ENCODE assay signal across 1 cellular context in genomic region chr15:91022075-91022831, GRCh38.
TF ChIP-seq lines count a peak whose summit lies in the region.

VPS33B (minus strand) TSS chr15:91022594; CDS start chr15:91022249, 345 bp downstream.

TF ChIP-seq in H1, 55 proteins besides CTCF, POLR2A, EP300 and RAD21:
- no peak for TF ChIP-seq BRCA1 (IDR thresholded peaks at IDR 0.05; ENCODE audit: low read depth, low read length)
- TF ChIP-seq BACH1 (IDR thresholded peaks at IDR 0.05; ENCODE audit: low read length), result no peak
- TF ChIP-seq RFX5 (IDR thresholded peaks at IDR 0.05; ENCODE audit: borderline replicate concordance, low read depth, low read length), result no peak
- no peak for TF ChIP-seq CBX5 (IDR thresholded peaks at IDR 0.05; ENCODE audit: low read depth, low read length)
- 0 out of 2 replicates have a peak, but pooled peaks have one; percentile 20 for TF ChIP-seq MAX (IDR thresholded peaks at IDR 0.05)
- no peak for TF ChIP-seq POLR2AphosphoS5 (IDR thresholded peaks at IDR 0.05; ENCODE audit: low read depth, low read length)
- no peak for TF ChIP-seq SRF (IDR thresholded peaks at IDR 0.05; ENCODE audit: low read depth, low read length)
- TF ChIP-seq CREB1 (IDR thresholded peaks at IDR 0.05), result peak; percentile 62
- TF ChIP-seq TAF1 (IDR thresholded peaks at IDR 0.05; ENCODE audit: low read depth, low read length), result peak; percentile 74; the same call in 1 of the 2 replicates
- TF ChIP-seq TEAD4 (IDR thresholded peaks at IDR 0.05; ENCODE audit: low read depth, low read length), result no peak
- TF ChIP-seq SP1 (IDR thresholded peaks at IDR 0.05; ENCODE audit: low read depth, low read length), result no peak
- TF ChIP-seq ATF2 (IDR thresholded peaks at IDR 0.05; ENCODE audit: low read length), result no peak
- TF ChIP-seq TAF7 (optimal IDR thresholded peaks at IDR 0.05; ENCODE audit: borderline replicate concordance, low read depth, low read length), result peak; percentile 22
- TF ChIP-seq ASH2L (IDR thresholded peaks at IDR 0.05; ENCODE audit: low read length), result peak; percentile 95
- TF ChIP-seq TBP (IDR thresholded peaks at IDR 0.05; ENCODE audit: low read depth, low read length), result peak; percentile 75
- no peak for TF ChIP-seq SIRT6 (IDR thresholded peaks at IDR 0.05; ENCODE audit: low read length)
- TF ChIP-seq YY1 (IDR thresholded peaks at IDR 0.05; ENCODE audit: low read depth, low read length), result no peak
- peak; percentile 60; the same call in 1 of the 2 replicates for TF ChIP-seq RBBP5 (IDR thresholded peaks at IDR 0.05; ENCODE audit: borderline replicate concordance, low read depth, low read length)
- no peak for TF ChIP-seq CHD1 (IDR thresholded peaks at IDR 0.05; ENCODE audit: low read depth, low read length)
- no peak for TF ChIP-seq GTF2F1 (IDR thresholded peaks at IDR 0.05; ENCODE audit: borderline replicate concordance, low read depth, low read length)
- peak; percentile 65; the same call in 1 of the 2 replicates for TF ChIP-seq GABPA (IDR thresholded peaks at IDR 0.05; ENCODE audit: borderline replicate concordance, insufficient read depth, low read length)
- TF ChIP-seq NANOG (IDR thresholded peaks at IDR 0.05; ENCODE audit: insufficient read depth, low read depth, low read length, poor library complexity, severe bottlenecking), result peak; percentile 21
- no peak for TF ChIP-seq JUND (IDR thresholded peaks at IDR 0.05; ENCODE audit: low read length)
- peak; percentile 34; the same call in 1 of the 2 replicates for TF ChIP-seq KDM1A (IDR thresholded peaks at IDR 0.05; ENCODE audit: borderline replicate concordance, low read length)
- no peak for TF ChIP-seq FOSL1 (IDR thresholded peaks at IDR 0.05; ENCODE audit: insufficient read depth, low read depth, low read length)
- no peak for TF ChIP-seq RXRA (IDR thresholded peaks at IDR 0.05; ENCODE audit: insufficient read depth, low read depth, low read length)
- no peak for TF ChIP-seq CTBP2 (IDR thresholded peaks at IDR 0.05; ENCODE audit: borderline replicate concordance, insufficient read depth, insufficient read length, low read length)
- no peak for TF ChIP-seq CHD2 (IDR thresholded peaks at IDR 0.05; ENCODE audit: low read length)
- peak; percentile 52 for TF ChIP-seq KDM4A (IDR thresholded peaks at IDR 0.05; ENCODE audit: low read depth, low read length, severe bottlenecking)
- no peak; the same call in 1 of the 2 replicates for TF ChIP-seq PHF8 (conservative IDR thresholded peaks at IDR 0.05; ENCODE audit: low read depth, low read length)
- no peak for TF ChIP-seq POU5F1 (IDR thresholded peaks at IDR 0.05; ENCODE audit: low read depth, low read length)
- TF ChIP-seq BCL11A (IDR thresholded peaks at IDR 0.05; ENCODE audit: low read depth in 2 of 2, low read length in 2 of 2), result no peak
- TF ChIP-seq EGR1 (IDR thresholded peaks at IDR 0.05; ENCODE audit: borderline replicate concordance, low read depth, low read length), result peak; percentile 68; the same call in 1 of the 2 replicates
- no peak for TF ChIP-seq SUZ12 (IDR thresholded peaks at IDR 0.05; ENCODE audit: low read length)
- no peak for TF ChIP-seq CBX8 (IDR thresholded peaks at IDR 0.05; ENCODE audit: borderline replicate concordance, low read depth, low read length)
- peak; percentile 57 to 79; a peak in 2 of 4 replicates for TF ChIP-seq SIN3A (conservative IDR thresholded peaks at IDR 0.05 in 1 of 2, IDR thresholded peaks at IDR 0.05 in 1 of 2; ENCODE audit: low read depth in 1 of 2, low read length in 2 of 2)
- TF ChIP-seq HDAC2 (IDR thresholded peaks at IDR 0.05; ENCODE audit: borderline replicate concordance in 1 of 2, low read depth in 2 of 2, low read length in 2 of 2), result 0 out of 4 replicates have a peak, but pooled peaks of 1 of the 2 experiments have one; percentile 77
- no peak for TF ChIP-seq ATF3 (IDR thresholded peaks at IDR 0.05; ENCODE audit: insufficient read depth, low read depth, low read length)
- TF ChIP-seq SP4 (IDR thresholded peaks at IDR 0.05; ENCODE audit: low read length), result no peak
